In genomic region chr16:9869776-9870175, GRCh38 we compare ENCODE assay signal across 22 cellular contexts.
"Had no signal": no experiment of that assay in that cellular context is flagged by ENCODE, and none has a peak within 500 bp of the region (broad histone marks: within the 10 kb centered on the region; RNA-seq: fewer than 3 reads in every experiment).

No MANE protein-coding gene starts in this region.

- ATAC-seq: HepG2 had no signal

- H3K36me3 ChIP-seq: MG63 had no signal

- H3K27me3 ChIP-seq: MG63 had no signal

- DNase-seq: IMR-90, Karpas-422, KG1, MG63, NCI-H1092, NCI-H1105 treated with DMSO at 0.1 percent for 48 hours, NCI-H1417 treated with DMSO at 0.1 percent for 48 hours, NCI-H146, NCI-H1694 treated with DMSO at 0.1 percent for 48 hours, NCI-H1930, NCI-H2081, NCI-H2107, NCI-H2227 treated with DMSO at 0.1 percent for 48 hours, NCI-H446, NCI-H510A, NCI-H524 treated with DMSO at 0.1 percent for 48 hours, NCI-H69, NCI-H774, RPMI8226, SHP77, SK-N-SH had no signal

- H3K9me3 ChIP-seq: MG63, SK-N-SH had no signal

- H3K4me3 ChIP-seq: MG63 had no signal
